ENCODE assay signal across 9 cellular contexts in the genomic region with DNA sequence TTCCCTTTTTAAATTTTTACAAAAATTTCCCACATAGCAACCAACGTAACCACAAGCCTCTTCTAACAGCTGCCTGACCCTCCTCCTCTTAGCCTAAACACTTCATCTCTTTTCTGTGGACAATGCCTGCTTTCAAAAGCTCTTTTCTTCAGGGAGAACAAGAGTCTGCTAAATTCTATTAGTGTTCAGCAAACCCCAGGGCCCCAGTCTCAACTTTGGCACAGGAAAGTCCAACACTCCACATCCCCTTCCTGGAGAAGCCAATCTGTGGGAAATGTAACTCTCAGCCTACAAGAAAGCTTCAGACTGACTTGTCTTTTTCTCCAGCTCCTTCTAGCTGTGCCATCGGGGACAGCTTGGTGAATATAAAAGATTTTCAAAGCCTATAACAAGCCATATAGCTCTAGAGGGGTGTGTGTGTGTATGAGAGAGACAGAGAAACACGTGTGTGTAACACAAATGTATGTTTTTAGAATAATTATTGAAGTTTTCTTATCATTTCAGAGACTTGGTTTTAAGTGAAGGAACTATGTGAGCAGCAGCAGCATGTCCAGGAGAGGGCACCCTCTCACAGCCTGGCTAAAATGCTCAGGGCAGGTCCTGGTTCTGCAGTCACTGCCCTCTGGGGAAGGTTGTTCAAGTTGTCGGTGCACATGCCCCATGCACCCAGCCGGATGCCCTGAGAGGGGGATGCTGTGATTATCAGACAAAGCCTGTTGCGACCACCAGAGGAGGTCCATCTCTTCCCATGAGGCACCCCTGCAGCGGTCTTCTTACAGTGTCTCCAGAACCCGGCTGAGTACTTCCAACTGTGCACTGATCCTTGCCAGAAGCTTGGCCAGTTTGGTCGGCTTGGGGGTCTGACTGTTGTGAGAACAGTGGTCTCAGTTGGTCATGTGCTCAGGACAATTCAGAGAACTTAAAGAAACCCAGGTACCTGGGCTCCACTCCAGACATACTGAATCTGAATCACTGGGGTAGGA. TPM values are rescaled to one million over a fixed set of nuclear protein-coding genes. Genes with fewer than 3 reads are reported as not detected.
A peak's percentile ranks its signal among the peaks of the same experiment; 100 is the strongest.
DNase-seq lines count a peak whose midpoint lies in the region; ATAC-seq and TF ChIP-seq lines count a peak whose summit lies in the region.
"Had no signal": no experiment of that assay in that cellular context is flagged by ENCODE, and none has a peak within 500 bp of the region (broad histone marks: within the 10 kb centered on the region; RNA-seq: fewer than 3 reads in every experiment).

No MANE protein-coding gene starts in this region.

- H3K27ac ChIP-seq in A673 (ENCODE audit: low read depth, low read length, poor library complexity, severe bottlenecking) (no peak overlapping the region), Panc1 (ENCODE audit: low read length) (no peak overlapping the region), adrenal gland (no peak overlapping the region), right cardiac atrium (ENCODE audit: low read length) (no peak overlapping the region)
- H3K27ac ChIP-seq: skin epidermis had no signal

- no peak for TF ChIP-seq POLR2A in adrenal gland (IDR thresholded peaks at IDR 0.05)

- CTCF ChIA-PET in A673 (lab: Charles Lee) (interaction anchor here (0.5 kb wide), 1 partner anchor 36 kb away, joined by 3 read pairs; no protein-coding TSS in a partner anchor), GM10248 (lab: Yijun Ruan, JAX) (interaction anchor here (0.7 to 3.5 kb wide), 14 partner anchors 9 to 555 kb away, joined by 3 to 25 read pairs (median 4); partner anchors contain the start of genes NEK3, NEK5 and VPS36), Panc1 (lab: Charles Lee) (interaction anchor here (0.8 kb wide), 2 partner anchors 232 to 233 kb away, joined by 3 to 4 read pairs; partner anchors contain the start of gene NEK5)

- H3K27me3 ChIP-seq in A673 (replicated peaks; ENCODE audit: insufficient read depth, low read depth, low read length, poor library complexity) (peaks cover 6% of the 10 kb centered on the region), Panc1 (ENCODE audit: control insufficient read depth, insufficient read depth, low read length) (no peaks in the 10 kb centered on the region), adrenal gland (no peaks in the 10 kb centered on the region), right cardiac atrium (ENCODE audit: control insufficient read depth, insufficient read depth) (no peaks in the 10 kb centered on the region)

- H3K4me3 ChIP-seq in A673 (ENCODE audit: low read depth, low read length, poor library complexity, severe bottlenecking) (no peak overlapping the region), Panc1 (ENCODE audit: low read depth in 2 of 2, low read length in 2 of 2) (no peak overlapping the region), adrenal gland (no peak overlapping the region), right cardiac atrium (ENCODE audit: low read length) (no peak overlapping the region), skeletal muscle cell (ENCODE audit: low read depth, low read length) (no peak overlapping the region)
- H3K4me3 ChIP-seq: skin epidermis had no signal

- POLR2A ChIA-PET in A673 (lab: Charles Lee; ENCODE audit: low non-redundant PET): no interaction called here
- POLR2A ChIA-PET in GM10248 (lab: Yijun Ruan, JAX): no interaction called here
- POLR2A ChIA-PET in Panc1 (lab: Charles Lee): interaction anchor here (0.6 kb wide), 1 partner anchor 16 kb away, joined by 4 read pairs; no protein-coding TSS in a partner anchor

- TF ChIP-seq CTCF in A673 (conservative IDR thresholded peaks at IDR 0.05; ENCODE audit: low read depth, low read length): peak; percentile 66
- peak; percentile 75 for TF ChIP-seq CTCF in GM10248 (IDR thresholded peaks at IDR 0.05; ENCODE audit: control extremely low read depth, extremely low read depth, low read depth, missing control alignments)
- peak; percentile 86 for TF ChIP-seq CTCF in Panc1 (IDR thresholded peaks at IDR 0.05)
- peak; percentile 36 to 73 (median 64) for TF ChIP-seq CTCF in adrenal gland (IDR thresholded peaks at IDR 0.05)

- DNase-seq in A673 (ENCODE audit: low spot score) (peak; percentile 35), GM10248 (ENCODE audit: extremely low spot score) (peak; percentile 69), Panc1 (ENCODE audit: low read depth, low spot score) (peak; percentile 17), adrenal gland (peak; percentile 40 to 80 (median 65)), right cardiac atrium (peak; percentile 29 to 76 (median 71)), skeletal muscle cell (ENCODE audit: low read depth) (peak; percentile 13), NCI-H774 (lab: John Stamatoyannopoulos, UW) (no peak)

- peak; percentile 50 for ATAC-seq in HG03139 (IDR thresholded peaks at IDR 0.05; ENCODE audit: unreplicated experiment)
- peak; percentile 89 for ATAC-seq in Panc1
- peak; percentile 85 to 90 for ATAC-seq in right cardiac atrium

- in situ Hi-C loops in Panc1 (cut with HindIII; ENCODE audit: low pct_unique_long_range_greater_than_20kb, low sequenced_read_pairs): no loop called here

- no TSS peak for BruUV-seq in A673 (replicated peaks; lab: Mats Ljungman, UMichigan)
- no TSS peak for BruUV-seq in Panc1 (replicated peaks; lab: Mats Ljungman, UMichigan)

- H3K4me1 ChIP-seq in A673 (ENCODE audit: insufficient read depth, low read length, poor library complexity, severe bottlenecking): no peaks in the 10 kb centered on the region
- H3K4me1 ChIP-seq in Panc1 (ENCODE audit: control insufficient read depth, insufficient read depth, low read length): no peaks in the 10 kb centered on the region; the same call in 1 of the 2 replicates
- no peaks in the 10 kb centered on the region for H3K4me1 ChIP-seq in adrenal gland (replicated peaks in 1 of 2)
- no peaks in the 10 kb centered on the region for H3K4me1 ChIP-seq in right cardiac atrium (ENCODE audit: control insufficient read depth, insufficient read depth, low read length)

- WGBS in adrenal gland, 4 donors: 37 to 44% (median 41%) methylated on average over 8 to 9 of the region's 9 CpGs
- WGBS in right cardiac atrium: 35% methylated on average over 9 of the region's 9 CpGs

- no peaks in the 10 kb centered on the region for H3K9me3 ChIP-seq in A673 (ENCODE audit: low read depth, low read length, poor library complexity, severe bottlenecking)
- no peaks in the 10 kb centered on the region for H3K9me3 ChIP-seq in Panc1 (ENCODE audit: control insufficient read depth, insufficient read depth, low read depth, low read length)
- no peaks in the 10 kb centered on the region for H3K9me3 ChIP-seq in adrenal gland (replicated peaks in 1 of 3)
- no peaks in the 10 kb centered on the region for H3K9me3 ChIP-seq in right cardiac atrium (ENCODE audit: control insufficient read depth, low read length)

- H3K36me3 ChIP-seq in A673 (ENCODE audit: insufficient read depth, low read length, poor library complexity, severe bottlenecking) (no peaks in the 10 kb centered on the region), Panc1 (ENCODE audit: control insufficient read depth, insufficient read depth, low read length) (no peaks in the 10 kb centered on the region), adrenal gland (replicated peaks in 1 of 2) (no peaks in the 10 kb centered on the region)

- intact Hi-C loops in A673 (cut with micrococcal nuclease; ENCODE audit: unreplicated experiment) (loop anchor here (1.0 kb wide), 1 partner anchor 231 kb away; no protein-coding TSS in a partner anchor), Panc1 (cut with micrococcal nuclease; ENCODE audit: unreplicated experiment) (loop anchor here (2.0 kb wide), 1 partner anchor 231 kb away; no protein-coding TSS in a partner anchor), adrenal gland (cut with DNase I) (loop anchor here in 1 of 2 donors (5.0 kb wide), 1 partner anchor 231 kb away; the partner anchor contains the start of gene NEK5), right cardiac atrium (cut with DNase I) (loop anchor here in 2 of 4 donors (5.0 kb wide), 1 partner anchor 231 kb away; the partner anchor contains the start of gene NEK5 (in 2 of the 2))

RNA-seq across cellular contexts. Expression of gene CCDC70, which starts 34.4 kb away (rescaled TPM):
- total RNA-seq in A673 (2021) (not detected in 2 replicates), Panc1 (2021; ENCODE audit: unreplicated experiment) (not detected), adrenal gland (not detected), right cardiac atrium (not detected)
- polyA plus RNA-seq in Panc1 (2012; ENCODE audit: insufficient read length): not detected
- polyA plus RNA-seq in adrenal gland (not detected), right cardiac atrium (0.07 TPM)

RNA-seq across cellular contexts. Expression of gene TMEM272, which starts 51.2 kb away (rescaled TPM):
- total RNA-seq in A673 (2021) (0.22 TPM in 1 of 2 replicates, not detected in the other), Panc1 (2021; ENCODE audit: unreplicated experiment) (0.15 TPM), adrenal gland (not detected), right cardiac atrium (1 to 10 TPM; 2.7 to 8.2 (median 4.7) TPM)
- polyA plus RNA-seq in Panc1 (2012; ENCODE audit: insufficient read length): not detected
- polyA plus RNA-seq in adrenal gland (under 1 TPM in 2 of 3 donors, not detected in 1; 0.03 to 0.05 TPM), right cardiac atrium (3.4 TPM)
